ENCODE assay signal across 8 cellular contexts in genomic region chr11:63250162-63251050, GRCh38. TPM values are rescaled to one million over a fixed set of nuclear protein-coding genes. Genes with fewer than 3 reads are reported as not detected.
"Had no signal": no experiment of that assay in that cellular context is flagged by ENCODE, and none has a peak within 500 bp of the region (broad histone marks: within the 10 kb centered on the region; RNA-seq: fewer than 3 reads in every experiment).

No MANE protein-coding gene starts in this region.

- ATAC-seq: GM23338, K562 had no signal

- H3K27ac ChIP-seq: KMS-11 had no signal

- DNase-seq: H9, HCEC 1CT, IMR-90 had no signal

- H3K9ac ChIP-seq: KMS-11 had no signal

- H3K4me3 ChIP-seq: GM23338, K562 had no signal

RNA-seq across cellular contexts. Expression of gene SLC22A25, which starts 7.0 kb away (rescaled TPM):
- total RNA-seq: GM23338, H1, H9, HT-29, IMR-90, K562 had no signal
- polyA plus RNA-seq: GM23338, H1, IMR-90, K562 had no signal
